ENCODE assay signal across 10 cellular contexts in genomic region chr10:75395955-75396860, GRCh38. TPM values are rescaled to one million over a fixed set of nuclear protein-coding genes. Genes with fewer than 3 reads are reported as not detected.
DNase-seq lines count a peak whose midpoint lies in the region; ATAC-seq and TF ChIP-seq lines count a peak whose summit lies in the region.
"Had no signal": no experiment of that assay in that cellular context is flagged by ENCODE, and none has a peak within 500 bp of the region (broad histone marks: within the 10 kb centered on the region; RNA-seq: fewer than 3 reads in every experiment).

No MANE protein-coding gene starts in this region.

- no peak overlapping the region for H3K4me3 Mint-ChIP-seq in CD8-positive, alpha-beta T cell

- no peak overlapping the region for H3K27ac Mint-ChIP-seq in CD8-positive, alpha-beta T cell

- H3K9ac ChIP-seq in iPS-18a (ENCODE audit: low read length) (no peak overlapping the region), rectal smooth muscle tissue (ENCODE audit: low read length) (no peak overlapping the region)

- no peaks in the 10 kb centered on the region for H3K36me3 ChIP-seq in body of pancreas (replicated peaks in 1 of 2; ENCODE audit: insufficient read depth in 1 of 2, low read depth in 2 of 2)
- no peaks in the 10 kb centered on the region for H3K36me3 ChIP-seq in iPS-18a (ENCODE audit: control insufficient read depth, low read depth, low read length)
- H3K36me3 ChIP-seq in rectal smooth muscle tissue (ENCODE audit: control insufficient read depth, insufficient read depth, low read length): peaks cover 3% of the 10 kb centered on the region
- H3K36me3 ChIP-seq in CD8-positive, alpha-beta T cell (ENCODE audit: insufficient read depth, low read length): no peaks in the 10 kb centered on the region

- H3K9me3 ChIP-seq in body of pancreas (no peaks in the 10 kb centered on the region), iPS-18a (ENCODE audit: control insufficient read depth, low read depth, low read length) (no peaks in the 10 kb centered on the region)
- H3K9me3 ChIP-seq in CD8-positive, alpha-beta T cell (ENCODE audit: low read length): no peaks in the 10 kb centered on the region

- H3K27me3 ChIP-seq in body of pancreas: no peaks in the 10 kb centered on the region
- H3K27me3 ChIP-seq in iPS-18a (ENCODE audit: control insufficient read depth, insufficient read depth, low read length): peaks cover 100% of the 10 kb centered on the region
- H3K27me3 ChIP-seq in rectal smooth muscle tissue (ENCODE audit: control insufficient read depth, insufficient read depth, low read length): no peaks in the 10 kb centered on the region
- peaks cover 22% of the 10 kb centered on the region for H3K27me3 ChIP-seq in CD8-positive, alpha-beta T cell (ENCODE audit: insufficient read depth, low read length)

- H3K4me3 ChIP-seq in body of pancreas (peak overlapping the region; percentile 20 to 97), iPS-18a (ENCODE audit: low read length) (peak overlapping the region; percentile 45), rectal smooth muscle tissue (ENCODE audit: low read length) (peak overlapping the region; percentile 54)
- no peak overlapping the region for H3K4me3 ChIP-seq in CD8-positive, alpha-beta T cell (ENCODE audit: low read depth, low read length)

- POLR2A ChIA-PET in CD8-positive, alpha-beta T cell (lab: Charles Lee): no interaction called here

- TF ChIP-seq CTCF in body of pancreas (IDR thresholded peaks at IDR 0.05): no peak
- TF ChIP-seq CTCF in CD8-positive, alpha-beta T cell (IDR thresholded peaks at IDR 0.05): no peak

- H3K27ac ChIP-seq in body of pancreas (peak overlapping the region; percentile 79 to 100 (median 98)), iPS-18a (ENCODE audit: low read length) (no peak overlapping the region), rectal smooth muscle tissue (ENCODE audit: low read depth, low read length) (peak overlapping the region; percentile 69)
- no peak overlapping the region for H3K27ac ChIP-seq in CD8-positive, alpha-beta T cell (ENCODE audit: low read depth, low read length)

- WGBS in body of pancreas, 2 donors: 15% methylated on average over 74 of the region's 78 CpGs; no CpG with 5 or more reads in 1 of the 2 donors

- H3K9me3 Mint-ChIP-seq in CD8-positive, alpha-beta T cell: no peaks in the 10 kb centered on the region

- intact Hi-C loops in body of pancreas (cut with DNase I): no loop called here
- intact Hi-C loops in CD8-positive, alpha-beta T cell (cut with DNase I, micrococcal nuclease): no loop called here

- peaks cover 12% of the 10 kb centered on the region for H3K4me1 Mint-ChIP-seq in CD8-positive, alpha-beta T cell (ENCODE audit: low read depth)

- ATAC-seq in body of pancreas: peak; percentile 19
- ATAC-seq in CD8-positive, alpha-beta T cell: no peak
- ATAC-seq in HG02973 (IDR thresholded peaks at IDR 0.05; ENCODE audit: unreplicated experiment): no peak

- peak; percentile 64 for DNase-seq in ELF-1 (ENCODE audit: low read depth, low spot score)
- DNase-seq in body of pancreas: peak; percentile 59 to 71 (median 65)
- no peak for DNase-seq in NCI-H2227 (lab: John Stamatoyannopoulos, UW; ENCODE audit: unreplicated experiment)
- no peak for DNase-seq in CD8-positive, alpha-beta T cell
- DNase-seq in activated CD4-positive, CD25-positive, alpha-beta regulatory T cell treated with anti-CD3 and anti-CD28 coated beads, Interleukin-2, amount 50 U/mL, for 72 hours: no peak
- DNase-seq: GF-D8, NCI-H2029 had no signal

- H3K36me3 Mint-ChIP-seq in CD8-positive, alpha-beta T cell: no peaks in the 10 kb centered on the region

- H3K27me3 Mint-ChIP-seq in CD8-positive, alpha-beta T cell (ENCODE audit: low read depth): peaks cover 49% of the 10 kb centered on the region

- CTCF ChIA-PET in CD8-positive, alpha-beta T cell (lab: Charles Lee): no interaction called here

- TF ChIP-seq POLR2A in body of pancreas (IDR thresholded peaks at IDR 0.05): peak; percentile 24 to 81 (median 72)

- peaks cover 14% of the 10 kb centered on the region for H3K4me1 ChIP-seq in body of pancreas
- peaks cover 16% of the 10 kb centered on the region for H3K4me1 ChIP-seq in iPS-18a (ENCODE audit: control insufficient read depth, low read depth, low read length)
- H3K4me1 ChIP-seq in rectal smooth muscle tissue (ENCODE audit: control insufficient read depth, insufficient read depth, low read length): peaks cover 4% of the 10 kb centered on the region
- H3K4me1 ChIP-seq in CD8-positive, alpha-beta T cell (ENCODE audit: insufficient read depth, low read length): peaks cover 17% of the 10 kb centered on the region

RNA-seq across cellular contexts. Expression of gene ZNF503, which starts 5.4 kb away (rescaled TPM):
- total RNA-seq in body of pancreas: 10 to 100 TPM; 20.8 to 38.6 TPM
- not detected for total RNA-seq in CD8-positive, alpha-beta T cell

RNA-seq across cellular contexts. Expression of gene LRMDA, which starts 35.2 kb away (rescaled TPM):
- 10 to 100 TPM; 12.2 to 25.4 TPM for total RNA-seq in body of pancreas
- not detected for total RNA-seq in CD8-positive, alpha-beta T cell

Comparison
In these comparisons a context has a peak if more than half of its experiments do, and no peak if none do; other contexts are left out.
1. DNase-seq: peak in ELF-1 (single experiment) and body of pancreas (4 of 4); none in NCI-H2227 (single experiment), CD8-positive, alpha-beta T cell (0 of 7) and activated CD4-positive, CD25-positive, alpha-beta regulatory T cell treated with anti-CD3 and anti-CD28 coated beads, Interleukin-2, amount 50 U/mL, for 72 hours (single experiment).
2. H3K27ac ChIP-seq: peak in body of pancreas (4 of 4) and rectal smooth muscle tissue (single experiment); none in iPS-18a (single experiment) and CD8-positive, alpha-beta T cell (single experiment).
3. RNA of gene ZNF503, which starts 5.4 kb away (total RNA-seq): 20.8 to 38.6 TPM in body of pancreas; not detected in CD8-positive, alpha-beta T cell; every median in the first group is over 10 times any median in the second.
4. RNA of gene LRMDA, which starts 35.2 kb away (total RNA-seq): 12.2 to 25.4 TPM in body of pancreas; not detected in CD8-positive, alpha-beta T cell; every median in the first group is over 10 times any median in the second.